11 cellular contexts compared by ENCODE assay signal in the genomic region with DNA sequence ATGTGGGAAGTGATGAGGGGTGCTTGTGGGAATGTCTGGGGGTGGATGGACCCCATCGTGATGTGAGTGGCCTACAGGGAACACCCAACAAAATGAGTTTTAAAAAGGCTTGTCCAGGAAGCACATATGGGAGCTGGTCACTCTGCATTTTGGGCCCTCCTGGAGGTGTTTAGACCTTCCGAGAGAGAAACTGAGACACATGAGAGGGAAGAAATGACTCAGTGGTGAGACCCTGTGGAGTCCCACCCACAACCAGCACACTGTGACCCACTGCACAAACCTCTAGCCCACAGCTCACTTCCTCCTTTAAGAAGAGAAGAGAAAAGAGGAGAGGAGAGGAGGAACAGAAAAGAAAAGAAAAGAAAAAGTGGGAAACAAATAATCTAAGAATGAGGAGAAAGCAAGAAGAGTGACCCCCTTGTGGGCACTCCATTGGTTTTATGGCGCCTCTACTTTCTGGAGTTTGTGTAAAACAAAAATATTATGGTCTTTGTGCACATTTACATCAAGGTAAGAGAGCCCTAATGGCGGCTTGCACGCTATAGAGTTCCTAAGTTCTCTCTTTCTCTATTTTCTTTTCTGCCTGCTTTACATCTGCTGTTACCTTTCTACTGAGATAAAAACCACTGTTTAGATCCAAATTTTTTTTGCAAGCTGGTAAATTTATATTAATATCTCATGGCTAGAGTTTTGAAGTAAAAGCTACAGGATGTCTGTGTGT. TPM values are rescaled to one million over a fixed set of nuclear protein-coding genes. Genes with fewer than 3 reads are reported as not detected.
DNase-seq lines count a peak whose midpoint lies in the region; ATAC-seq lines count a peak whose summit lies in the region.
"Had no signal": no experiment of that assay in that cellular context is flagged by ENCODE, and none has a peak within 500 bp of the region (broad histone marks: within the 10 kb centered on the region; RNA-seq: fewer than 3 reads in every experiment).

No MANE protein-coding gene starts in this region.

- peak overlapping the region; percentile 86 for H3K4me3 Mint-ChIP-seq in natural killer cell treated with Interleukin-12 subunit alpha and Interleukin-12 subunit beta and Interleukin-15 and Interleukin-18, amount 100 ng/mL, for 72 hours

- H3K27me3 Mint-ChIP-seq in natural killer cell treated with Interleukin-12 subunit alpha and Interleukin-12 subunit beta and Interleukin-15 and Interleukin-18, amount 100 ng/mL, for 72 hours: peaks cover 0 to 5% of the 10 kb centered on the region in 2 donors

- H3K4me1 Mint-ChIP-seq in natural killer cell treated with Interleukin-12 subunit alpha and Interleukin-12 subunit beta and Interleukin-15 and Interleukin-18, amount 100 ng/mL, for 72 hours (ENCODE audit: low read depth in 2 of 2): peaks cover 29 to 45% of the 10 kb centered on the region in 2 donors

- no peak for DNase-seq in natural killer cell treated with Interleukin-12 subunit alpha and Interleukin-12 subunit beta and Interleukin-15 and Interleukin-18, amount 100 ng/mL, for 72 hours (ENCODE audit: low spot score)
- no peak for DNase-seq in NK-92 (lab: John Stamatoyannopoulos, UW; ENCODE audit: unreplicated experiment)
- DNase-seq in cardiac septum (ENCODE audit: low spot score): no peak
- DNase-seq in mesenteric fat pad (ENCODE audit: low spot score): no peak
- no peak for DNase-seq in COLO829 (ENCODE audit: low spot score)
- DNase-seq: GF-D8, islet precursor cell, tibial artery had no signal

- peak; percentile 81 for ATAC-seq in GM18867 (IDR thresholded peaks at IDR 0.05; ENCODE audit: unreplicated experiment)
- ATAC-seq in GM21619 (IDR thresholded peaks at IDR 0.05; ENCODE audit: unreplicated experiment): peak; percentile 77
- peak; percentile 86 for ATAC-seq in HG03439 (IDR thresholded peaks at IDR 0.05; ENCODE audit: unreplicated experiment)
- ATAC-seq in natural killer cell treated with Interleukin-12 subunit alpha and Interleukin-12 subunit beta and Interleukin-15 and Interleukin-18, amount 100 ng/mL, for 72 hours: peak; percentile 82 to 89

- peak overlapping the region; percentile 78 to 83 for H3K27ac Mint-ChIP-seq in natural killer cell treated with Interleukin-12 subunit alpha and Interleukin-12 subunit beta and Interleukin-15 and Interleukin-18, amount 100 ng/mL, for 72 hours

- intact Hi-C loops in cardiac septum (cut with DNase I): no loop called here

- no peaks in the 10 kb centered on the region for H3K36me3 Mint-ChIP-seq in natural killer cell treated with Interleukin-12 subunit alpha and Interleukin-12 subunit beta and Interleukin-15 and Interleukin-18, amount 100 ng/mL, for 72 hours

- H3K9me3 Mint-ChIP-seq in natural killer cell treated with Interleukin-12 subunit alpha and Interleukin-12 subunit beta and Interleukin-15 and Interleukin-18, amount 100 ng/mL, for 72 hours: no peaks in the 10 kb centered on the region

RNA-seq across cellular contexts. Expression of a gene that starts 13.3 kb away (rescaled TPM):
- 10 to 100 TPM; 17.2 to 22.7 TPM for total RNA-seq in natural killer cell treated with Interleukin-12 subunit alpha and Interleukin-12 subunit beta and Interleukin-15 and Interleukin-18, amount 100 ng/mL, for 72 hours
- total RNA-seq in cardiac septum (1.5 TPM), mesenteric fat pad (10.5 TPM)

RNA-seq across cellular contexts. Expression of a gene that starts 23.6 kb away (rescaled TPM):
- under 1 TPM in 1 of 2 donors, not detected in 1; 0.31 TPM for total RNA-seq in natural killer cell treated with Interleukin-12 subunit alpha and Interleukin-12 subunit beta and Interleukin-15 and Interleukin-18, amount 100 ng/mL, for 72 hours
- total RNA-seq in cardiac septum: 0.51 TPM
- total RNA-seq in mesenteric fat pad: 3.7 TPM

RNA-seq across cellular contexts. Expression of a gene that starts 43.4 kb away (rescaled TPM):
- total RNA-seq in natural killer cell treated with Interleukin-12 subunit alpha and Interleukin-12 subunit beta and Interleukin-15 and Interleukin-18, amount 100 ng/mL, for 72 hours: 1 to 10 TPM in 1 of 2 donors, not detected in 1; 2.5 TPM
- total RNA-seq in cardiac septum (1.3 TPM), mesenteric fat pad (10.0 TPM)

RNA-seq across cellular contexts. Expression of a gene that starts 45.8 kb away (rescaled TPM):
- not detected for total RNA-seq in natural killer cell treated with Interleukin-12 subunit alpha and Interleukin-12 subunit beta and Interleukin-15 and Interleukin-18, amount 100 ng/mL, for 72 hours
- total RNA-seq in cardiac septum (1.2 TPM), mesenteric fat pad (14.2 TPM)
